ENCODE assay signal across 18 cellular contexts in the genomic region with DNA sequence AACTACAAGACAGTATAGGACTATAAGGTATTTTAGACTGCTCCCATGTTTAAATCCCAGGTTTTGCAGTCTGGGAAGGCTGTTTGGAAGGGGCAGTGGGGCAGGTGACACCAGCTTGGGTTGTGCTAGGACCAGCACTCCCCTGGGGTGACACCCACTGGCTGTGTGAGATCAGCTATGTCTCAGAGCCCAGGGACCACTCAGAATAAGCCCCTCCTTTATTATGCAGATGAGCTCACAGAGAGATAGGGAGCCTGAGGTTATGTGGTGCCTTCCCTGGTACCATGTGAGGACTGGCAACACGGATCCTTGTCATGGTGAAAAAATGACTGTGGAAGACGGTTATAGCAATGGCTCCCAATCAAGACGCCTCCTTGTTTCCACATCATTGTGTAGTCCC.
"Had no signal": no experiment of that assay in that cellular context is flagged by ENCODE, and none has a peak within 500 bp of the region (broad histone marks: within the 10 kb centered on the region; RNA-seq: fewer than 3 reads in every experiment).

No MANE protein-coding gene starts in this region.

- H3K4me1 Mint-ChIP-seq: natural killer cell had no signal

- H3K9me3 Mint-ChIP-seq: type B pancreatic cell had no signal

- ATAC-seq: natural killer cell, right lobe of liver had no signal

- H3K4me3 Mint-ChIP-seq: endodermal cell, natural killer cell, type B pancreatic cell had no signal

- H3K36me3 Mint-ChIP-seq: natural killer cell, type B pancreatic cell had no signal

- DNase-seq: activated CD4-positive, alpha-beta T cell treated with anti-CD3 and anti-CD28 coated beads, Interleukin-2, amount 50 U/mL, for 4 hours; activated CD4-positive, CD25-positive, alpha-beta regulatory T cell treated with anti-CD3 and anti-CD28 coated beads, Interleukin-2, amount 50 U/mL, for 72 hours; activated effector memory CD4-positive, alpha-beta T cell treated with anti-CD3 and anti-CD28 coated beads, Interleukin-2, amount 50 U/mL, for 16 hours; activated naive CD4-positive, alpha-beta T cell treated with anti-CD3 and anti-CD28 coated beads, Interleukin-2, amount 50 U/mL, for 16 hours; activated T-cell treated with anti-CD3 and anti-CD28 coated beads for 4 hours; aorta; brain microvascular endothelial cell; central memory CD4-positive, alpha-beta T cell; endodermal cell; foreskin fibroblast; mesendoderm; natural killer cell; right lobe of liver; small intestine; stimulated activated CD4-positive, alpha-beta T cell treated with anti-CD3 and anti-CD28 coated beads, Interleukin-15, amount 100 ng/mL, for 24 hours; stimulated activated CD4-positive, alpha-beta T cell treated with anti-CD3 and anti-CD28 coated beads, Interleukin-2, amount 100 ng/mL, for 48 hours; testis had no signal

- H3K27ac Mint-ChIP-seq: endodermal cell, natural killer cell, type B pancreatic cell had no signal
